In the genomic region with DNA sequence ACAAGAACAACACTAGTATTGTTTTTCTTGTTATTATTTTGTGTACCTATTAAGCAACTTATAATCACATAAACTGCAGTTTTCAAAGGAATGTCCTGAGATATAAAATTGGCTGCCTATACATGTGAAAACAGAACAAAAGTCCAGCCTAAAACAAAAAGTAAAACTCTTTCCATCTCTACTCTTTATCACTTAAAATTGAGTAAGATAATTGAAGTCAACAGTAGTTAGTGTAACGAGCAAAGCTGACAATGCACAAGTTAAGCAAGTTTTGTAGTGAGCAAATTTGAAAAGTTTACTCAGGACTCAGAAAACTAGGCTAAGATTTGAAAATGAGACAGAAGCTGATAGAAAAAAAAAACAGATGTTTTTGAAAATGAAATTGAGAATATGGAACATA, we compare ENCODE assay signal across 23 cellular contexts.
"Had no signal": no experiment of that assay in that cellular context is flagged by ENCODE, and none has a peak within 500 bp of the region (broad histone marks: within the 10 kb centered on the region; RNA-seq: fewer than 3 reads in every experiment).

No MANE protein-coding gene starts in this region.

- DNase-seq: dermis blood vessel endothelial cell; effector memory CD4-positive, alpha-beta T cell; erythroblast; esophagus squamous epithelium; hypothalamus; left ventricle myocardium superior; lower lobe of right lung; natural killer cell; occipital lobe; ovary; posterior cingulate gyrus; retina; right lobe of liver; small intestine; stimulated activated CD4-positive, alpha-beta T cell treated with anti-CD3 and anti-CD28 coated beads, Interleukin-15, amount 100 ng/mL, for 24 hours; stimulated activated CD4-positive, alpha-beta T cell treated with anti-CD3 and anti-CD28 coated beads, Interleukin-2, amount 100 ng/mL, for 48 hours; stimulated activated naive B cell treated with anti-CD40 and anti-IgM and Interleukin-4, amounts not matched to agents 10 μg/mL and 1 μg/mL and 100 μg/mL, for 72 hours; upper lobe of right lung; uterus had no signal

- H3K27ac ChIP-seq: coronary artery, esophagus squamous epithelium, lower lobe of right lung, ovary, right lobe of liver, thoracic aorta, tibial nerve, upper lobe of right lung, uterus had no signal

- H3K36me3 ChIP-seq: esophagus squamous epithelium, lower lobe of right lung, ovary, right lobe of liver, thoracic aorta, tibial nerve, upper lobe of right lung, uterus had no signal

- H3K4me3 Mint-ChIP-seq: natural killer cell; stimulated activated naive B cell treated with anti-CD40 and anti-IgM and Interleukin-4, amounts not matched to agents 10 μg/mL and 1 μg/mL and 100 μg/mL, for 72 hours; stimulated activated naive CD8-positive, alpha-beta T cell treated with anti-CD3 and anti-CD28 coated beads, Interleukin-15, Interleukin-2, amounts not matched to agents 100 ng/mL and 50 ng/mL, for 24 hours had no signal

- H3K27me3 ChIP-seq: esophagus squamous epithelium, ovary, right lobe of liver, tibial nerve, upper lobe of right lung, uterus had no signal

- ATAC-seq: left ventricle myocardium superior; lower lobe of right lung; natural killer cell; stimulated activated naive B cell treated with anti-CD40 and anti-IgM and Interleukin-4, amounts not matched to agents 10 μg/mL and 1 μg/mL and 100 μg/mL, for 72 hours; upper lobe of right lung had no signal

- H3K9me3 ChIP-seq: esophagus squamous epithelium, lower lobe of right lung, ovary, right lobe of liver, thoracic aorta, tibial nerve, upper lobe of right lung, uterus had no signal

- H3K27me3 Mint-ChIP-seq: stimulated activated naive B cell treated with anti-CD40 and anti-IgM and Interleukin-4, amounts not matched to agents 10 μg/mL and 1 μg/mL and 100 μg/mL, for 72 hours; stimulated activated naive CD8-positive, alpha-beta T cell treated with anti-CD3 and anti-CD28 coated beads, Interleukin-15, Interleukin-2, amounts not matched to agents 100 ng/mL and 50 ng/mL, for 24 hours had no signal

- H3K27ac Mint-ChIP-seq: natural killer cell; stimulated activated naive B cell treated with anti-CD40 and anti-IgM and Interleukin-4, amounts not matched to agents 10 μg/mL and 1 μg/mL and 100 μg/mL, for 72 hours; stimulated activated naive CD8-positive, alpha-beta T cell treated with anti-CD3 and anti-CD28 coated beads, Interleukin-15, Interleukin-2, amounts not matched to agents 100 ng/mL and 50 ng/mL, for 24 hours had no signal

- H3K4me1 Mint-ChIP-seq: natural killer cell; stimulated activated naive B cell treated with anti-CD40 and anti-IgM and Interleukin-4, amounts not matched to agents 10 μg/mL and 1 μg/mL and 100 μg/mL, for 72 hours had no signal

- H3K4me3 ChIP-seq: coronary artery, esophagus squamous epithelium, lower lobe of right lung, ovary, right lobe of liver, thoracic aorta, tibial nerve, upper lobe of right lung, uterus had no signal

- H3K4me1 ChIP-seq: esophagus squamous epithelium, lower lobe of right lung, right lobe of liver, tibial nerve, upper lobe of right lung, uterus had no signal

- H3K36me3 Mint-ChIP-seq: stimulated activated naive B cell treated with anti-CD40 and anti-IgM and Interleukin-4, amounts not matched to agents 10 μg/mL and 1 μg/mL and 100 μg/mL, for 72 hours had no signal
